Comparison of ENCODE assay signal across 17 cellular contexts in genomic region chr9:2210201-2210600, GRCh38.
DNase-seq lines count a peak whose midpoint lies in the region; ATAC-seq and TF ChIP-seq lines count a peak whose summit lies in the region.
"Had no signal": no experiment of that assay in that cellular context is flagged by ENCODE, and none has a peak within 500 bp of the region (broad histone marks: within the 10 kb centered on the region; RNA-seq: fewer than 3 reads in every experiment).

No MANE protein-coding gene starts in this region.

- H4K8ac ChIP-seq in trophoblast cell (ENCODE audit: low read depth, low read length), result no peak overlapping the region

- no peak overlapping the region for H2AFZ ChIP-seq in trophoblast cell (ENCODE audit: insufficient read depth, low read length, poor library complexity)

- no peak overlapping the region for H3K4me3 Mint-ChIP-seq in stimulated activated naive B cell treated with anti-CD40 and anti-IgM and Interleukin-4, amounts not matched to agents 10 μg/mL and 1 μg/mL and 100 μg/mL, for 72 hours

- no peak overlapping the region for H3K4ac ChIP-seq in trophoblast cell (ENCODE audit: low read depth, low read length)

- H3K79me1 ChIP-seq in trophoblast cell (ENCODE audit: low read length), result no peaks in the 10 kb centered on the region

- no peaks in the 10 kb centered on the region for H3K79me2 ChIP-seq in trophoblast cell (ENCODE audit: control insufficient read depth, insufficient read depth, low read length, poor library complexity)

- H4K12ac ChIP-seq in trophoblast cell (ENCODE audit: low read depth, low read length), result no peak overlapping the region

- H3K27ac Mint-ChIP-seq in stimulated activated naive B cell treated with anti-CD40 and anti-IgM and Interleukin-4, amounts not matched to agents 10 μg/mL and 1 μg/mL and 100 μg/mL, for 72 hours, result no peak overlapping the region

- no peak overlapping the region for H2AK5ac ChIP-seq in trophoblast cell (ENCODE audit: low read length)

- TF ChIP-seq POLR2A in uterus (IDR thresholded peaks at IDR 0.05), result no peak

- peaks cover 0 to 7% of the 10 kb centered on the region in 2 donors for H3K36me3 Mint-ChIP-seq in stimulated activated naive B cell treated with anti-CD40 and anti-IgM and Interleukin-4, amounts not matched to agents 10 μg/mL and 1 μg/mL and 100 μg/mL, for 72 hours

- H3K36me3 ChIP-seq in left ventricle myocardium inferior (no peaks in the 10 kb centered on the region), uterus (no peaks in the 10 kb centered on the region), trophoblast cell (ENCODE audit: control insufficient read depth in 1 of 2, insufficient read depth in 2 of 2, low read length in 2 of 2) (no peaks in the 10 kb centered on the region)
- H3K36me3 ChIP-seq: SJCRH30 had no signal

- H3K14ac ChIP-seq in trophoblast cell (ENCODE audit: low read length), result no peak overlapping the region

- H3K27me3 Mint-ChIP-seq in stimulated activated naive B cell treated with anti-CD40 and anti-IgM and Interleukin-4, amounts not matched to agents 10 μg/mL and 1 μg/mL and 100 μg/mL, for 72 hours, result peaks cover 0 to 5% of the 10 kb centered on the region in 2 donors

- H3K27ac ChIP-seq in left ventricle myocardium inferior (replicated peaks), result peak overlapping the region; percentile 50
- no peak overlapping the region for H3K27ac ChIP-seq in uterus
- no peak overlapping the region for H3K27ac ChIP-seq in trophoblast cell (ENCODE audit: low read depth, low read length)
- H3K27ac ChIP-seq: SJCRH30 had no signal

- H3K9ac ChIP-seq in trophoblast cell (ENCODE audit: low read length), result no peak overlapping the region

- ATAC-seq in Right ventricle myocardium inferior, result no peak
- no peak for ATAC-seq in stimulated activated naive B cell treated with anti-CD40 and anti-IgM and Interleukin-4, amounts not matched to agents 10 μg/mL and 1 μg/mL and 100 μg/mL, for 72 hours (replicated peaks)
- ATAC-seq: HepG2 had no signal

- H3K4me3 ChIP-seq in left ventricle myocardium inferior (no peak overlapping the region), uterus (no peak overlapping the region), trophoblast cell (ENCODE audit: low read depth, low read length) (no peak overlapping the region)
- H3K4me3 ChIP-seq: SJCRH30 had no signal

- no CpG with 5 or more reads among the region's 2 CpGs for WGBS in trophoblast cell (ENCODE audit: extremely low coverage, insufficient coverage, insufficient read length)

- H3K4me1 ChIP-seq in left ventricle myocardium inferior (peaks cover 25% of the 10 kb centered on the region), uterus (no peaks in the 10 kb centered on the region), trophoblast cell (ENCODE audit: control insufficient read depth in 1 of 2, insufficient read depth in 2 of 2, low read length in 2 of 2) (peaks cover 2% of the 10 kb centered on the region in 2 experiments)
- H3K4me1 ChIP-seq: SJCRH30 had no signal

- DNase-seq in left ventricle myocardium inferior (no peak), Right ventricle myocardium inferior (ENCODE audit: missing footprints) (no peak), RKO (ENCODE audit: low spot score) (peak; percentile 38), fibroblast of peridontal ligament (ENCODE audit: extremely low read depth) (peak; percentile 24), uterus (no peak), trophoblast cell (no peak), 8988T (no peak)
- no peak for DNase-seq in stimulated activated naive B cell treated with anti-CD40 and anti-IgM and Interleukin-4, amounts not matched to agents 10 μg/mL and 1 μg/mL and 100 μg/mL, for 72 hours
- DNase-seq: DMS53, GF-D8, Kasumi-1, NCI-H1436, NCI-H2029 treated with DMSO at 0.1 percent for 48 hours, NCI-H524, RPMI8226, SJCRH30 had no signal

- H2BK12ac ChIP-seq in trophoblast cell (ENCODE audit: low read length), result no peak overlapping the region

- no peak overlapping the region for H4K91ac ChIP-seq in trophoblast cell (ENCODE audit: low read depth, low read length)

- H3K27me3 ChIP-seq in left ventricle myocardium inferior (ENCODE audit: low read depth), result no peaks in the 10 kb centered on the region
- H3K27me3 ChIP-seq in uterus, result no peaks in the 10 kb centered on the region
- H3K27me3 ChIP-seq in trophoblast cell (ENCODE audit: insufficient read depth, low read length), result no peaks in the 10 kb centered on the region
- H3K27me3 ChIP-seq: SJCRH30 had no signal

- no peak overlapping the region for H2BK5ac ChIP-seq in trophoblast cell (ENCODE audit: low read depth, low read length, poor library complexity)

- H3K18ac ChIP-seq in trophoblast cell (ENCODE audit: low read length), result no peak overlapping the region

- H3K9me3 ChIP-seq in left ventricle myocardium inferior (replicated peaks) (no peaks in the 10 kb centered on the region), uterus (no peaks in the 10 kb centered on the region), trophoblast cell (ENCODE audit: insufficient read depth, low read depth, low read length) (no peaks in the 10 kb centered on the region)
- H3K9me3 ChIP-seq: SJCRH30 had no signal

- H3K4me2 ChIP-seq in trophoblast cell (ENCODE audit: low read length), result no peak overlapping the region

- H3K4me1 Mint-ChIP-seq in stimulated activated naive B cell treated with anti-CD40 and anti-IgM and Interleukin-4, amounts not matched to agents 10 μg/mL and 1 μg/mL and 100 μg/mL, for 72 hours, result peaks cover 10 to 13% of the 10 kb centered on the region in 2 donors

- no peaks in the 10 kb centered on the region for H3K9me3 Mint-ChIP-seq in stimulated activated naive B cell treated with anti-CD40 and anti-IgM and Interleukin-4, amounts not matched to agents 10 μg/mL and 1 μg/mL and 100 μg/mL, for 72 hours

- TF ChIP-seq CTCF in left ventricle myocardium inferior (IDR thresholded peaks at IDR 0.05; ENCODE audit: borderline replicate concordance) (no peak), uterus (IDR thresholded peaks at IDR 0.05) (no peak)

- no peak overlapping the region for H3K23ac ChIP-seq in trophoblast cell (ENCODE audit: low read length)

- H2BK120ac ChIP-seq in trophoblast cell (ENCODE audit: insufficient read depth, low read length, poor library complexity), result no peak overlapping the region

- intact Hi-C loops in left ventricle myocardium inferior (cut with micrococcal nuclease), result no loop called here
- intact Hi-C loops in Right ventricle myocardium inferior (cut with DNase I), result no loop called here
- intact Hi-C loops in uterus (cut with DNase I; ENCODE audit: low total_unique reads), result no loop called here

Comparison
In these comparisons a context has a peak if more than half of its experiments do, and no peak if none do; other contexts are left out.
1. DNase-seq: peak in RKO (single experiment) and fibroblast of peridontal ligament (single experiment); none in left ventricle myocardium inferior (single experiment), Right ventricle myocardium inferior (single experiment), uterus (0 of 2), trophoblast cell (0 of 2), 8988T (single experiment) and stimulated activated naive B cell treated with anti-CD40 and anti-IgM and Interleukin-4, amounts not matched to agents 10 μg/mL and 1 μg/mL and 100 μg/mL, for 72 hours (single experiment).